In the genomic region with DNA sequence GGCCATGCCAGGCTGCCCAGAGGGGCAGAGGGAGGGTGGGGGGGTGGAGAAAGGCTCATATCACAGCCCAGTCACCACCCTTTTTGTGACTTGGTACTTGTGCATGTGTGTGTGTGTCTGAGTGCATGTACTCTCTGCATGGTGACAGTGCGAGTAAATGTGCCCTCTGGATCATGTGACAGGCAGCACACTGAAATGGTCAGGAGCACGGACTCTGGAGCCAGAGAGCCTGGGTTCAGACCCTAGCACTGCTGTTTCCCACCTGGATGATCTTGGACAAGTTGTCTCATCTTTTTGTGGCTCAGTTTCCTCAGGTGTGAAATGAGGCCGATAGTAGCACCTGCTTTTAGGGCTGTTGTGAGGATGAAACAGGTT, we compare ENCODE assay signal across 8 cellular contexts. TPM values are rescaled to one million over a fixed set of nuclear protein-coding genes. Genes with fewer than 3 reads are reported as not detected.
DNase-seq lines count a peak whose midpoint lies in the region; ATAC-seq lines count a peak whose summit lies in the region.

No MANE protein-coding gene starts in this region.

- peak overlapping the region; percentile 76 for H3K27ac Mint-ChIP-seq in T-helper 1 cell treated with Interleukin-12 subunit alpha and Interleukin-12 subunit beta and Interleukin-4 antibody, amounts not matched to agents 30 μg/mL and 1 μg/mL, for 36 hours
- no peak overlapping the region for H3K27ac Mint-ChIP-seq in activated naive CD8-positive, alpha-beta T cell treated with anti-CD3 and anti-CD28 coated beads for 36 hours
- peak overlapping the region in 4 of 6 donors; percentile 87 to 97 (median 90) for H3K27ac Mint-ChIP-seq in immature natural killer cell
- H3K27ac Mint-ChIP-seq in stimulated activated naive CD8-positive, alpha-beta T cell treated with anti-CD3 and anti-CD28 coated beads, Interleukin-15, amount 100 ng/mL, for 72 hours: peak overlapping the region; percentile 80 to 86

- no peaks in the 10 kb centered on the region for H3K27me3 Mint-ChIP-seq in T-helper 1 cell treated with Interleukin-12 subunit alpha and Interleukin-12 subunit beta and Interleukin-4 antibody, amounts not matched to agents 30 μg/mL and 1 μg/mL, for 36 hours (ENCODE audit: low read depth)
- no peaks in the 10 kb centered on the region for H3K27me3 Mint-ChIP-seq in activated naive CD8-positive, alpha-beta T cell treated with anti-CD3 and anti-CD28 coated beads for 36 hours
- H3K27me3 Mint-ChIP-seq in immature natural killer cell (ENCODE audit: low read depth in 3 of 3): peaks cover 3 to 12% (median 5%) of the 10 kb centered on the region in 3 donors
- H3K27me3 Mint-ChIP-seq in stimulated activated naive CD8-positive, alpha-beta T cell treated with anti-CD3 and anti-CD28 coated beads, Interleukin-15, amount 100 ng/mL, for 72 hours: no peaks in the 10 kb centered on the region

- peak overlapping the region; percentile 65 for H3K4me3 Mint-ChIP-seq in T-helper 1 cell treated with Interleukin-12 subunit alpha and Interleukin-12 subunit beta and Interleukin-4 antibody, amounts not matched to agents 30 μg/mL and 1 μg/mL, for 36 hours
- peak overlapping the region; percentile 94 for H3K4me3 Mint-ChIP-seq in activated naive CD8-positive, alpha-beta T cell treated with anti-CD3 and anti-CD28 coated beads for 36 hours
- peak overlapping the region in 4 of 5 donors; percentile 60 to 67 (median 63) for H3K4me3 Mint-ChIP-seq in immature natural killer cell
- H3K4me3 Mint-ChIP-seq in stimulated activated naive CD8-positive, alpha-beta T cell treated with anti-CD3 and anti-CD28 coated beads, Interleukin-15, amount 100 ng/mL, for 72 hours: peak overlapping the region; percentile 70 to 92

- DNase-seq in T-helper 1 cell (no peak), immature natural killer cell (no peak), DMS53 (lab: John Stamatoyannopoulos, UW) (no peak)
- DNase-seq in activated naive CD8-positive, alpha-beta T cell treated with anti-CD3 and anti-CD28 coated beads for 36 hours: no peak
- DNase-seq in stimulated activated naive CD8-positive, alpha-beta T cell treated with anti-CD3 and anti-CD28 coated beads, Interleukin-15, amount 100 ng/mL, for 72 hours: no peak
- DNase-seq in activated CD8-positive, alpha-beta memory T cell treated with anti-CD3 and anti-CD28 coated beads, Interleukin-2, amount 50 U/mL, for 48 hours: no peak

- H3K4me1 Mint-ChIP-seq in T-helper 1 cell treated with Interleukin-12 subunit alpha and Interleukin-12 subunit beta and Interleukin-4 antibody, amounts not matched to agents 30 μg/mL and 1 μg/mL, for 36 hours (ENCODE audit: low read depth): peaks cover 39% of the 10 kb centered on the region
- H3K4me1 Mint-ChIP-seq in activated naive CD8-positive, alpha-beta T cell treated with anti-CD3 and anti-CD28 coated beads for 36 hours: peaks cover 33% of the 10 kb centered on the region
- peaks cover 12 to 32% of the 10 kb centered on the region in 2 donors for H3K4me1 Mint-ChIP-seq in immature natural killer cell
- peaks cover 47% of the 10 kb centered on the region for H3K4me1 Mint-ChIP-seq in stimulated activated naive CD8-positive, alpha-beta T cell treated with anti-CD3 and anti-CD28 coated beads, Interleukin-15, amount 100 ng/mL, for 72 hours

- no peaks in the 10 kb centered on the region for H3K9me3 Mint-ChIP-seq in T-helper 1 cell treated with Interleukin-12 subunit alpha and Interleukin-12 subunit beta and Interleukin-4 antibody, amounts not matched to agents 30 μg/mL and 1 μg/mL, for 36 hours
- H3K9me3 Mint-ChIP-seq in activated naive CD8-positive, alpha-beta T cell treated with anti-CD3 and anti-CD28 coated beads for 36 hours: no peaks in the 10 kb centered on the region
- no peaks in the 10 kb centered on the region for H3K9me3 Mint-ChIP-seq in immature natural killer cell
- H3K9me3 Mint-ChIP-seq in stimulated activated naive CD8-positive, alpha-beta T cell treated with anti-CD3 and anti-CD28 coated beads, Interleukin-15, amount 100 ng/mL, for 72 hours: no peaks in the 10 kb centered on the region

- H3K36me3 Mint-ChIP-seq in T-helper 1 cell treated with Interleukin-12 subunit alpha and Interleukin-12 subunit beta and Interleukin-4 antibody, amounts not matched to agents 30 μg/mL and 1 μg/mL, for 36 hours (ENCODE audit: low read depth): peaks cover 21% of the 10 kb centered on the region
- H3K36me3 Mint-ChIP-seq in activated naive CD8-positive, alpha-beta T cell treated with anti-CD3 and anti-CD28 coated beads for 36 hours: peaks cover 7% of the 10 kb centered on the region
- H3K36me3 Mint-ChIP-seq in immature natural killer cell: peaks cover 0 to 11% (median 2%) of the 10 kb centered on the region in 3 donors

- no peak for ATAC-seq in stimulated activated naive CD8-positive, alpha-beta T cell treated with anti-CD3 and anti-CD28 coated beads, Interleukin-15, amount 100 ng/mL, for 72 hours
- ATAC-seq in GM18861 (IDR thresholded peaks at IDR 0.05; ENCODE audit: unreplicated experiment): no peak

RNA-seq across cellular contexts. Expression of a gene that starts 2.0 kb away (rescaled TPM):
- 10 to 100 TPM; 43.8 to 50.4 TPM for total RNA-seq in activated naive CD8-positive, alpha-beta T cell treated with anti-CD3 and anti-CD28 coated beads for 36 hours
- polyA plus RNA-seq in immature natural killer cell: 1 to 10 TPM in 1 of 3 donors, under 1 TPM in 1, not detected in 1; 0.52 to 2.9 TPM

RNA-seq across cellular contexts. Expression of a gene that starts 16.1 kb away (rescaled TPM):
- 10 to 100 TPM; 62.9 to 66.0 TPM for total RNA-seq in activated naive CD8-positive, alpha-beta T cell treated with anti-CD3 and anti-CD28 coated beads for 36 hours
- 1 to 10 TPM in 2 of 3 donors, under 1 TPM in 1; 0.24 to 3.4 (median 2.3) TPM for polyA plus RNA-seq in immature natural killer cell

RNA-seq across cellular contexts. Expression of a gene that starts 28.6 kb away (rescaled TPM):
- total RNA-seq in activated naive CD8-positive, alpha-beta T cell treated with anti-CD3 and anti-CD28 coated beads for 36 hours: 10 to 100 TPM; 38.2 to 39.0 TPM
- 10 to 100 TPM; 14.2 to 28.3 (median 22.3) TPM for polyA plus RNA-seq in immature natural killer cell

RNA-seq across cellular contexts. Expression of a gene that starts 30.9 kb away (rescaled TPM):
- under 1 TPM; 0.52 to 0.92 TPM for total RNA-seq in activated naive CD8-positive, alpha-beta T cell treated with anti-CD3 and anti-CD28 coated beads for 36 hours
- polyA plus RNA-seq in immature natural killer cell: under 1 TPM in 1 of 3 donors, not detected in 2; 0.16 TPM

RNA-seq across cellular contexts. Expression of a gene that starts 31.4 kb away (rescaled TPM):
- total RNA-seq in activated naive CD8-positive, alpha-beta T cell treated with anti-CD3 and anti-CD28 coated beads for 36 hours: 10 to 100 TPM; 38.1 to 38.4 TPM
- polyA plus RNA-seq in immature natural killer cell: 10 to 100 TPM; 17.4 to 27.3 (median 26.0) TPM
